In genomic region chr12:83335748-83336147, GRCh38 we compare ENCODE assay signal across 1 cellular context.
TF ChIP-seq lines count a peak whose summit lies in the region.

No MANE protein-coding gene starts in this region.

TF ChIP-seq in K562, 482 proteins besides CTCF, POLR2A, EP300 and RAD21 (continued from another document):
- TF ChIP-seq DLX4 (CRISPR knock-in tag; IDR thresholded peaks at IDR 0.05), result no peak
- no peak for TF ChIP-seq ZNF395 (CRISPR knock-in tag; IDR thresholded peaks at IDR 0.05)
- TF ChIP-seq SMAD1 (IDR thresholded peaks at IDR 0.05; ENCODE audit: low read depth, low read length, partially characterized antibody), result no peak
- 0 out of 2 replicates have a peak, but pooled peaks have one; percentile 18 for TF ChIP-seq ZEB2 (IDR thresholded peaks at IDR 0.05)
- TF ChIP-seq KAT8 (IDR thresholded peaks at IDR 0.05; ENCODE audit: low read depth), result no peak
- TF ChIP-seq TAL1 (IDR thresholded peaks at IDR 0.05), result peak; percentile 78
- TF ChIP-seq NR4A1 (CRISPR knock-in tag; IDR thresholded peaks at IDR 0.05), result no peak
- TF ChIP-seq NR4A1 (tag; IDR thresholded peaks at IDR 0.05), result no peak
- TF ChIP-seq NFRKB (IDR thresholded peaks at IDR 0.05; ENCODE audit: low read depth), result no peak
- no peak for TF ChIP-seq FOXK1 (CRISPR knock-in tag; IDR thresholded peaks at IDR 0.05; ENCODE audit: borderline replicate concordance)
- no peak for TF ChIP-seq NBN (IDR thresholded peaks at IDR 0.05; ENCODE audit: low read depth)
- no peak for TF ChIP-seq ARID3B (CRISPR knock-in tag; IDR thresholded peaks at IDR 0.05; ENCODE audit: borderline replicate concordance)
- no peak for TF ChIP-seq ZZZ3 (IDR thresholded peaks at IDR 0.05)
- no peak for TF ChIP-seq GTF2E2 (tag; IDR thresholded peaks at IDR 0.05)
- no peak for TF ChIP-seq COPS2 (conservative IDR thresholded peaks at IDR 0.05)
